ENCODE assay signal across 8 cellular contexts in the genomic region with DNA sequence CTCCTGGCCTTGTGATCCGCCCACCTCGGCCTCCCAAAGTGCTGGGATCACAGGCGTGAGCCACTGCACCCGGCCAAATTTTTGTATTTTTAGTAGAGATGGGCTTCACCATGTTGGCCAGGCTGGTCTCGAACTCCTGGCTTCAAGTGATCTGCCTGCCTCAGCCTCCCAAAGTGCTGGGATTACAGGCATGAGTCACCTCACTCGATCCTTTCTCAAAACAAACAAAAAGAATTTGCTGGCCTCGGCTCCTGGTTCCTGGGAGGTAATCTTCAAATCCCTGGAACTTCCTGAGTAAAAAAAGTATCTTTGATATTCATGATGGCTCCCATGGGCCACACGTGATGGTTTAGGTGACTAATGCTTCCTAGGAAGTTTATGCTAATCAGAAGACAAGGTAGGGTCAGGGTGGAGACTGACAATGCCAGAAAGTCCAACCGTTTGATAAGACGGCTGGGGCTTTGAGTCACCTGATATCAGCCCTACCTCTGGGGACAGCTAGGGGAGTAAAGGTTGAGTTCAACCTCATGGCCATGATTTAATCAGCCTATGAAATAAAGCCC.
A peak's percentile ranks its signal among the peaks of the same experiment; 100 is the strongest.
DNase-seq lines count a peak whose midpoint lies in the region; ATAC-seq, FAIRE-seq and TF ChIP-seq lines count a peak whose summit lies in the region.
"Not testable (repeated sequence)": the region's sequence is repeated elsewhere in the genome, so short reads cannot be mapped to it uniquely, and the experiment has no call there.

No MANE protein-coding gene starts in this region.

- TF ChIP-seq RAD21 in IMR-90 (IDR thresholded peaks at IDR 0.05; ENCODE audit: low read length): not testable (repeated sequence)

- POLR2A ChIA-PET in IMR-90 (lab: Charles Lee; ENCODE audit: unreplicated experiment); RWPE1 (lab: Yijun Ruan, JAX; ENCODE audit: low non-redundant PET): not testable (repeated sequence)

- TF ChIP-seq CTCF in AG10803 (conservative IDR thresholded peaks at IDR 0.05; ENCODE audit: low read length); IMR-90 (conservative IDR thresholded peaks at IDR 0.05; ENCODE audit: low read depth, low read length); RWPE1 (conservative IDR thresholded peaks at IDR 0.05; ENCODE audit: low read depth); astrocyte of the cerebellum (IDR thresholded peaks at IDR 0.05; ENCODE audit: low read depth, low read length, missing control alignments); esophagus muscularis mucosa (IDR thresholded peaks at IDR 0.05); pancreas (IDR thresholded peaks at IDR 0.05): not testable (repeated sequence)

- not testable (repeated sequence) for H3K9me1 ChIP-seq in IMR-90 (ENCODE audit: insufficient read depth, low read length)

- H4K20me1 ChIP-seq in IMR-90 (ENCODE audit: insufficient read depth, low read length): not testable (repeated sequence)

- not testable (repeated sequence) for H4K91ac ChIP-seq in IMR-90 (ENCODE audit: insufficient read depth, low read depth, low read length)

- not testable (repeated sequence) for H3K9me3 ChIP-seq in IMR-90 (ENCODE audit: control insufficient read depth, insufficient read depth, low read length); esophagus muscularis mucosa; iPS DF 6.9 (ENCODE audit: control insufficient read depth, insufficient read depth, low read length); pancreas

- H3K4me3 ChIP-seq in AG10803 (ENCODE audit: low read length); IMR-90 (ENCODE audit: insufficient read depth, low read depth, low read length); astrocyte of the cerebellum (ENCODE audit: low read depth, low read length); esophagus muscularis mucosa; iPS DF 6.9 (ENCODE audit: low read length); pancreas: not testable (repeated sequence)

- H3K23ac ChIP-seq in IMR-90 (ENCODE audit: low read depth, low read length): not testable (repeated sequence)

- not testable (repeated sequence) for TF ChIP-seq EP300 in esophagus muscularis mucosa (IDR thresholded peaks at IDR 0.05)

- not testable (repeated sequence) for H3K79me1 ChIP-seq in IMR-90 (ENCODE audit: low read depth in 1 of 2, low read length in 2 of 2)

- H2BK120ac ChIP-seq in IMR-90 (ENCODE audit: low read depth, low read length): not testable (repeated sequence)

- H3K4me2 ChIP-seq in IMR-90 (ENCODE audit: low read depth, low read length): not testable (repeated sequence)

- H3K9ac ChIP-seq in IMR-90 (ENCODE audit: low read depth, low read length): not testable (repeated sequence)

- dilution Hi-C loops in IMR-90 (cut with HindIII; ENCODE audit: low sequenced_read_pairs, unreplicated experiment): not testable (repeated sequence)

- H4K8ac ChIP-seq in IMR-90 (ENCODE audit: low read depth in 2 of 2, low read length in 2 of 2): not testable (repeated sequence)

- H2BK15ac ChIP-seq in IMR-90 (ENCODE audit: low read depth, low read length): not testable (repeated sequence)

- 50% methylated on average over 4 of the region's 10 CpGs; no CpG with 5 or more reads in 1 of the 2 experiments for WGBS in IMR-90 (ENCODE audit: extremely low coverage in 2 of 2, insufficient read length in 1 of 2), 2 experiments
- 67% methylated on average over 9 of the region's 10 CpGs for WGBS in esophagus muscularis mucosa
- no CpG with 5 or more reads among the region's 10 CpGs for WGBS in iPS DF 6.9 (ENCODE audit: insufficient coverage, insufficient read length)
- WGBS in pancreas, 2 donors: 50 to 56% methylated on average over 10 of the region's 10 CpGs

- H2AFZ ChIP-seq in IMR-90 (replicated peaks; ENCODE audit: low read length, poor library complexity): not testable (repeated sequence)

- H4K5ac ChIP-seq in IMR-90 (ENCODE audit: low read depth, low read length): not testable (repeated sequence)

- in situ Hi-C loops in IMR-90 (cut with MboI; ENCODE audit: low sequenced_read_pairs); astrocyte of the cerebellum (cut with HindIII; ENCODE audit: low sequenced_read_pairs): not testable (repeated sequence)

- not testable (repeated sequence) for H2AK9ac ChIP-seq in IMR-90 (replicated peaks; ENCODE audit: low read depth, low read length, poor library complexity)

- not testable (repeated sequence) for TF ChIP-seq POLR2A in IMR-90 (IDR thresholded peaks at IDR 0.05; ENCODE audit: low read depth, low read length); esophagus muscularis mucosa (IDR thresholded peaks at IDR 0.05; ENCODE audit: low read depth)

- not testable (repeated sequence) for H3K56ac ChIP-seq in IMR-90 (ENCODE audit: extremely low read depth, insufficient read depth, low read length)

- FAIRE-seq in pancreas (lab: Jason Lieb, UNC): not testable (repeated sequence)

- peak overlapping the region; percentile 27; the same call in 1 of the 2 replicates for H2AK5ac ChIP-seq in IMR-90 (ENCODE audit: low read depth, low read length)

- CTCF ChIA-PET in IMR-90 (lab: Yijun Ruan, JAX): not testable (repeated sequence)
- CTCF ChIA-PET in RWPE1 (lab: Yijun Ruan, JAX): interaction anchor here (1.0 kb wide), 1 partner anchor 18 kb away, joined by 4 read pairs; no protein-coding TSS in a partner anchor

- not testable (repeated sequence) for H3K4ac ChIP-seq in IMR-90 (ENCODE audit: low read depth, low read length)

- 0 out of 2 replicates have a peak overlapping the region, but pooled peaks have one; percentile 33 for H2BK20ac ChIP-seq in IMR-90 (ENCODE audit: low read depth, low read length)

- not testable (repeated sequence) for H3K14ac ChIP-seq in IMR-90 (replicated peaks; ENCODE audit: low read depth, low read length)

- not testable (repeated sequence) for BruUV-seq in IMR-90 (replicated peaks; lab: Mats Ljungman, UMichigan)

- intact Hi-C loops in IMR-90 (cut with micrococcal nuclease); esophagus muscularis mucosa (cut with DNase I); pancreas (cut with DNase I): not testable (repeated sequence)

- H2BK5ac ChIP-seq in IMR-90 (ENCODE audit: low read depth, low read length, poor library complexity, severe bottlenecking): not testable (repeated sequence)

- not testable (repeated sequence) for H3K27me3 ChIP-seq in IMR-90 (ENCODE audit: control insufficient read depth, insufficient read depth, low read length); esophagus muscularis mucosa; iPS DF 6.9 (ENCODE audit: control insufficient read depth, insufficient read depth, low read length); pancreas

- H3K27ac ChIP-seq in IMR-90 (ENCODE audit: insufficient read depth, low read length); RWPE1; esophagus muscularis mucosa (replicated peaks in 1 of 4); iPS DF 6.9 (ENCODE audit: low read length); pancreas: not testable (repeated sequence)

- H3K36me3 ChIP-seq in IMR-90 (ENCODE audit: control insufficient read depth, insufficient read depth, low read length); esophagus muscularis mucosa; iPS DF 6.9 (ENCODE audit: control insufficient read depth, insufficient read depth, low read length); pancreas: not testable (repeated sequence)

- H3K18ac ChIP-seq in IMR-90 (ENCODE audit: low read depth, low read length): not testable (repeated sequence)

- peak; percentile 42 for ATAC-seq in IMR-90 (ENCODE audit: low read depth)
- ATAC-seq in pancreas: peak in 3 of 4 donors; percentile 71 to 87 (median 71)

- DNase-seq in AG10803 (ENCODE audit: low read depth): peak; percentile 27
- DNase-seq in H4 (ENCODE audit: low spot score): peak; percentile 89
- DNase-seq in IMR-90: peak; percentile 82
- DNase-seq in RWPE1 (ENCODE audit: low spot score): peak; percentile 67
- DNase-seq in astrocyte of the cerebellum (ENCODE audit: low read depth): peak; percentile 26
- peak; percentile 82 for DNase-seq in esophagus muscularis mucosa (ENCODE audit: extremely low spot score)
- DNase-seq in iPS DF 6.9 (ENCODE audit: low read depth, low spot score): peak; percentile 43
- peak in 1 of 6 donors; percentile 16 for DNase-seq in pancreas

- not testable (repeated sequence) for H3K4me1 ChIP-seq in IMR-90 (ENCODE audit: control insufficient read depth, insufficient read depth, low read length); esophagus muscularis mucosa; iPS DF 6.9 (ENCODE audit: control insufficient read depth, insufficient read depth, low read length); pancreas

TF ChIP-seq in IMR-90, 13 proteins besides CTCF, POLR2A, EP300 and RAD21:
- peak; percentile 75 for TF ChIP-seq BHLHE40 (IDR thresholded peaks at IDR 0.05; ENCODE audit: low read depth, low read length)
- TF ChIP-seq, protein P1, sequence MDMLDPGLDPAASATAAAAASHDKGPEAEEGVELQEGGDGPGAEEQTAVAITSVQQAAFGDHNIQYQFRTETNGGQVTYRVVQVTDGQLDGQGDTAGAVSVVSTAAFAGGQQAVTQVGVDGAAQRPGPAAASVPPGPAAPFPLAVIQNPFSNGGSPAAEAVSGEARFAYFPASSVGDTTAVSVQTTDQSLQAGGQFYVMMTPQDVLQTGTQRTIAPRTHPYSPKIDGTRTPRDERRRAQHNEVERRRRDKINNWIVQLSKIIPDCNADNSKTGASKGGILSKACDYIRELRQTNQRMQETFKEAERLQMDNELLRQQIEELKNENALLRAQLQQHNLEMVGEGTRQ (IDR thresholded peaks at IDR 0.05; ENCODE audit: low read depth, low read length): peak; percentile 87
